18 cellular contexts compared by ENCODE assay signal in genomic region chr20:14477125-14477524, GRCh38.
DNase-seq lines count a peak whose midpoint lies in the region; ATAC-seq and TF ChIP-seq lines count a peak whose summit lies in the region.
"Had no signal": no experiment of that assay in that cellular context is flagged by ENCODE, and none has a peak within 500 bp of the region (broad histone marks: within the 10 kb centered on the region; RNA-seq: fewer than 3 reads in every experiment).

No MANE protein-coding gene starts in this region.

- no peak overlapping the region for H3K27ac ChIP-seq in WERI-Rb-1
- H3K27ac ChIP-seq: cardiac muscle cell, heart right ventricle, pancreas had no signal

- H3K27me3 Mint-ChIP-seq in activated T-helper 17 cell treated with anti-CD3 and anti-CD28 coated beads, Interleukin-2, amount 50 U/mL, for 72 hours, result no peaks in the 10 kb centered on the region
- no peaks in the 10 kb centered on the region for H3K27me3 Mint-ChIP-seq in activated T-cell treated with anti-CD3 and anti-CD28 coated beads, Interleukin-2, amount 50 U/mL, for 24 hours
- H3K27me3 Mint-ChIP-seq: T-cell had no signal

- H3K27me3 ChIP-seq in WERI-Rb-1 (ENCODE audit: insufficient read depth, low read depth, severe bottlenecking), result no peaks in the 10 kb centered on the region
- H3K27me3 ChIP-seq: cardiac muscle cell, heart right ventricle, pancreas had no signal

- ATAC-seq in activated T-helper 17 cell treated with anti-CD3 and anti-CD28 coated beads, Interleukin-2, amount 50 U/mL, for 72 hours (replicated peaks), result no peak
- ATAC-seq in GM21723 (IDR thresholded peaks at IDR 0.05; ENCODE audit: unreplicated experiment), result no peak
- ATAC-seq: CD8-positive, alpha-beta T cell; heart right ventricle; T-cell had no signal

- H3K4me3 Mint-ChIP-seq in activated T-helper 17 cell treated with anti-CD3 and anti-CD28 coated beads, Interleukin-2, amount 50 U/mL, for 72 hours, result no peak overlapping the region
- H3K4me3 Mint-ChIP-seq in activated T-cell treated with anti-CD3 and anti-CD28 coated beads, Interleukin-2, amount 50 U/mL, for 24 hours, result no peak overlapping the region
- H3K4me3 Mint-ChIP-seq: CD8-positive, alpha-beta T cell; T-cell had no signal

- no peaks in the 10 kb centered on the region for H3K36me3 ChIP-seq in WERI-Rb-1
- H3K36me3 ChIP-seq: cardiac muscle cell, heart right ventricle, pancreas had no signal

- TF ChIP-seq CTCF in fibroblast of mammary gland (conservative IDR thresholded peaks at IDR 0.05; ENCODE audit: control insufficient read depth, insufficient read depth, low read depth, low read length) (no peak), WERI-Rb-1 (IDR thresholded peaks at IDR 0.05; ENCODE audit: low read depth, low read length) (no peak)

- H3K4me1 Mint-ChIP-seq in activated T-helper 17 cell treated with anti-CD3 and anti-CD28 coated beads, Interleukin-2, amount 50 U/mL, for 72 hours, result no peaks in the 10 kb centered on the region
- H3K4me1 Mint-ChIP-seq in activated T-cell treated with anti-CD3 and anti-CD28 coated beads, Interleukin-2, amount 50 U/mL, for 24 hours (ENCODE audit: low read depth), result no peaks in the 10 kb centered on the region
- H3K4me1 Mint-ChIP-seq: T-cell had no signal

- H3K36me3 Mint-ChIP-seq in activated T-helper 17 cell treated with anti-CD3 and anti-CD28 coated beads, Interleukin-2, amount 50 U/mL, for 72 hours (ENCODE audit: low read depth), result no peaks in the 10 kb centered on the region
- H3K36me3 Mint-ChIP-seq in activated T-cell treated with anti-CD3 and anti-CD28 coated beads, Interleukin-2, amount 50 U/mL, for 24 hours (ENCODE audit: low read depth), result no peaks in the 10 kb centered on the region
- H3K36me3 Mint-ChIP-seq: CD8-positive, alpha-beta T cell; T-cell had no signal

- H3K9me3 Mint-ChIP-seq in activated T-helper 17 cell treated with anti-CD3 and anti-CD28 coated beads, Interleukin-2, amount 50 U/mL, for 72 hours, result peaks cover 4% of the 10 kb centered on the region
- H3K9me3 Mint-ChIP-seq in activated T-cell treated with anti-CD3 and anti-CD28 coated beads, Interleukin-2, amount 50 U/mL, for 24 hours, result peaks cover 7% of the 10 kb centered on the region

- DNase-seq in GM03348 (ENCODE audit: low spot score), result peak; percentile 46
- peak; percentile 10 for DNase-seq in T1000 (lab: John Stamatoyannopoulos, UW)
- peak; percentile 89 for DNase-seq in fibroblast of mammary gland (ENCODE audit: low read depth)
- DNase-seq in renal cortical epithelial cell (ENCODE audit: low read depth), result peak; percentile 97
- no peak for DNase-seq in WERI-Rb-1
- DNase-seq in activated T-cell treated with anti-CD3 and anti-CD28 coated beads, Interleukin-2, amount 50 U/mL, for 24 hours, result no peak
- DNase-seq: activated naive CD4-positive, alpha-beta T cell treated with Interleukin-2 at 50 U/mL for 16 hours; CD8-positive, alpha-beta T cell; effector CD8-positive, alpha-beta T cell; GDM1; heart right ventricle; NCI-H2171; pancreas; stimulated activated CD4-positive, alpha-beta T cell treated with anti-CD3 and anti-CD28 coated beads, Interleukin-12 subunit alpha, Interleukin-12 subunit beta, amount 100 ng/mL, for 4 hours; T-cell had no signal

- no peak overlapping the region for H3K27ac Mint-ChIP-seq in activated T-helper 17 cell treated with anti-CD3 and anti-CD28 coated beads, Interleukin-2, amount 50 U/mL, for 72 hours
- no peak overlapping the region for H3K27ac Mint-ChIP-seq in activated T-cell treated with anti-CD3 and anti-CD28 coated beads, Interleukin-2, amount 50 U/mL, for 24 hours
- H3K27ac Mint-ChIP-seq: CD8-positive, alpha-beta T cell; T-cell had no signal

- H3K9me3 ChIP-seq in WERI-Rb-1 (ENCODE audit: severe bottlenecking), result no peaks in the 10 kb centered on the region
- H3K9me3 ChIP-seq: pancreas had no signal

- H3K4me3 ChIP-seq in fibroblast of mammary gland (ENCODE audit: control insufficient read depth, low read depth, low read length), result no peak overlapping the region
- H3K4me3 ChIP-seq in WERI-Rb-1 (ENCODE audit: low read depth, low read length), result no peak overlapping the region
- H3K4me3 ChIP-seq: cardiac muscle cell, heart right ventricle, pancreas had no signal

Comparison
In these comparisons a context has a peak if more than half of its experiments do, and no peak if none do; other contexts are left out.
1. DNase-seq: peak in GM03348 (single experiment), T1000 (single experiment), fibroblast of mammary gland (single experiment) and renal cortical epithelial cell (single experiment); none in WERI-Rb-1 (single experiment) and activated T-cell treated with anti-CD3 and anti-CD28 coated beads, Interleukin-2, amount 50 U/mL, for 24 hours (single experiment).